13 cellular contexts compared by ENCODE assay signal in genomic region chr11:59510917-59511589, GRCh38. TPM values are rescaled to one million over a fixed set of nuclear protein-coding genes. Genes with fewer than 3 reads are reported as not detected.
DNase-seq lines count a peak whose midpoint lies in the region; ATAC-seq and TF ChIP-seq lines count a peak whose summit lies in the region.
"Had no signal": no experiment of that assay in that cellular context is flagged by ENCODE, and none has a peak within 500 bp of the region (broad histone marks: within the 10 kb centered on the region; RNA-seq: fewer than 3 reads in every experiment).

Gene OR4D9, plus strand, starts transcription at chr11:59511539. Its CDS starts 3,374 bp downstream, at chr11:59514913.

- no peak within 1 kb of the TSS for H3K27ac ChIP-seq in brain microvascular endothelial cell

- intact Hi-C loops in activated CD8-positive, alpha-beta T cell treated with anti-CD3 and anti-CD28 coated beads for 36 hours (cut with micrococcal nuclease): no loop called here

- H3K27me3 Mint-ChIP-seq in activated CD8-positive, alpha-beta T cell treated with anti-CD3 and anti-CD28 coated beads for 36 hours: peaks cover 5% of the 10 kb centered on the region

- in situ Hi-C loops in KBM-7 (cut with MboI; ENCODE audit: low pct_unique_long_range_greater_than_20kb, low sequenced_read_pairs) (no loop called here), brain microvascular endothelial cell (cut with HindIII; ENCODE audit: low pct_ligation_motif_present, low sequenced_read_pairs) (no loop called here)

- peaks cover 17% of the 10 kb centered on the region for H3K4me1 Mint-ChIP-seq in activated CD8-positive, alpha-beta T cell treated with anti-CD3 and anti-CD28 coated beads for 36 hours (ENCODE audit: low read depth)

- H3K4me3 ChIP-seq in brain microvascular endothelial cell (ENCODE audit: low read depth, low read length): no peak within 1 kb of the TSS
- H3K4me3 ChIP-seq: mucosa of descending colon had no signal

- H3K9me3 Mint-ChIP-seq in activated CD8-positive, alpha-beta T cell treated with anti-CD3 and anti-CD28 coated beads for 36 hours: no peaks in the 10 kb centered on the region
- H3K9me3 Mint-ChIP-seq: activated B cell treated with CpG ODN at 0.5 μM for 24 hours had no signal

- DNase-seq in SIG-M5 treated with dmso at 0.1 percent for 504 hours (lab: John Stamatoyannopoulos, UW; ENCODE audit: unreplicated experiment) (peak; percentile 16), SIG-M5 (lab: John Stamatoyannopoulos, UW) (no peak), KBM-7 (peak; percentile 62), medulla oblongata (ENCODE audit: extremely low spot score) (peak; percentile 40), brain microvascular endothelial cell (no peak)
- DNase-seq in activated CD8-positive, alpha-beta T cell treated with anti-CD3 and anti-CD28 coated beads for 36 hours: no peak
- DNase-seq in stimulated activated CD4-positive, alpha-beta T cell treated with anti-CD3 and anti-CD28 coated beads, Interleukin-4, amount 100 ng/mL, for 4 hours: no peak
- DNase-seq: 8988T, activated B cell treated with CpG ODN at 0.5 μM for 24 hours, hypothalamus, mucosa of descending colon had no signal

- peak; percentile 58 for ATAC-seq in activated CD8-positive, alpha-beta T cell treated with anti-CD3 and anti-CD28 coated beads for 36 hours
- no peak for ATAC-seq in HG02884 (IDR thresholded peaks at IDR 0.05; ENCODE audit: unreplicated experiment)
- ATAC-seq: mucosa of descending colon had no signal

- no peaks in the 10 kb centered on the region for H3K36me3 ChIP-seq in brain microvascular endothelial cell (replicated peaks)

- peak within 1 kb of the TSS; percentile 73 for H3K27ac Mint-ChIP-seq in activated CD8-positive, alpha-beta T cell treated with anti-CD3 and anti-CD28 coated beads for 36 hours
- H3K27ac Mint-ChIP-seq: activated B cell treated with CpG ODN at 0.5 μM for 24 hours had no signal

- CTCF ChIA-PET in activated CD8-positive, alpha-beta T cell treated with anti-CD3 and anti-CD28 coated beads for 36 hours (lab: Charles Lee): interaction anchor here (2.1 kb wide), 1 partner anchor 26 kb away, joined by 8 read pairs; no protein-coding TSS in a partner anchor

- POLR2A ChIA-PET in activated CD8-positive, alpha-beta T cell treated with anti-CD3 and anti-CD28 coated beads for 36 hours (lab: Charles Lee): no interaction called here

- no peaks in the 10 kb centered on the region for H3K27me3 ChIP-seq in brain microvascular endothelial cell (replicated peaks)

- H3K36me3 Mint-ChIP-seq in activated CD8-positive, alpha-beta T cell treated with anti-CD3 and anti-CD28 coated beads for 36 hours (ENCODE audit: low read depth): no peaks in the 10 kb centered on the region

- no peak for TF ChIP-seq CTCF in activated CD8-positive, alpha-beta T cell treated with anti-CD3 and anti-CD28 coated beads for 36 hours (IDR thresholded peaks at IDR 0.05)
- TF ChIP-seq CTCF in brain microvascular endothelial cell (IDR thresholded peaks at IDR 0.05; ENCODE audit: low read depth, low read length, missing control alignments): no peak

- H3K4me3 Mint-ChIP-seq in activated CD8-positive, alpha-beta T cell treated with anti-CD3 and anti-CD28 coated beads for 36 hours: no peak within 1 kb of the TSS
- H3K4me3 Mint-ChIP-seq: activated B cell treated with CpG ODN at 0.5 μM for 24 hours had no signal

RNA-seq across cellular contexts. Expression of gene OR4D9, which starts in this region (rescaled TPM):
- not detected for total RNA-seq in activated CD8-positive, alpha-beta T cell treated with anti-CD3 and anti-CD28 coated beads for 36 hours
- total RNA-seq: activated B cell treated with CpG ODN at 0.5 μM for 24 hours, mucosa of descending colon, skeletal muscle tissue had no signal

Comparison
In these comparisons a context has a peak if more than half of its experiments do, and no peak if none do; other contexts are left out.
1. DNase-seq: peak in SIG-M5 treated with dmso at 0.1 percent for 504 hours (single experiment), KBM-7 (single experiment) and medulla oblongata (single experiment); none in SIG-M5 (single experiment), activated CD8-positive, alpha-beta T cell treated with anti-CD3 and anti-CD28 coated beads for 36 hours (single experiment), stimulated activated CD4-positive, alpha-beta T cell treated with anti-CD3 and anti-CD28 coated beads, Interleukin-4, amount 100 ng/mL, for 4 hours (0 of 2) and brain microvascular endothelial cell (single experiment).
2. Peak in ATAC-seq in activated CD8-positive, alpha-beta T cell treated with anti-CD3 and anti-CD28 coated beads for 36 hours; RNA of the gene not detected or under 1 TPM.